Comparison of ENCODE assay signal across 28 cellular contexts in the genomic region with DNA sequence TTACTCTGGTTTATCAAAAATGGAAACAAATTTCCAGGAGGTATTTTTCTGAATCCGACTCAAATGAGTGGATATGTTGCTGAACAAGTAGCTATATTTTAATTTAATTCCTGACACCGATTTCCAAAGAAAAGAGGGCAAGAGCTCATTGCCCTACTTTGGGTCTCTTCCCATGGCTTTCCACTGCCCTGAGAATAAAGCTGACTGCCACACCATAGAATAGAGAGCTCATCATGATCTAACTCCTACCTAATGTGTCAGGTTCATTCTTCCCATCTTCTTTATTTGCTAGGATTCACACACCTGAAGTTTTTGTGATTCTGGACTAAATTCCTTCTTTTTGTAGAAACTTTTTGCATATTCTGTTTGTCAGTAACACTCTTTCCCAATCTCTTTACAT.
"Had no signal": no experiment of that assay in that cellular context is flagged by ENCODE, and none has a peak within 500 bp of the region (broad histone marks: within the 10 kb centered on the region; RNA-seq: fewer than 3 reads in every experiment).

No MANE protein-coding gene starts in this region.

- H3K9me3 ChIP-seq: stomach, suprapubic skin, testis, thoracic aorta, thyroid gland, tibial artery, tibial nerve, transverse colon, upper lobe of left lung, upper lobe of right lung, uterus, vagina had no signal

- H3K27me3 ChIP-seq: stomach, suprapubic skin, testis, thyroid gland, tibial artery, tibial nerve, transverse colon, upper lobe of left lung, upper lobe of right lung, uterus, vagina had no signal

- H3K36me3 Mint-ChIP-seq: stimulated activated effector memory CD8-positive, alpha-beta T cell treated with anti-CD3 and anti-CD28 coated beads, Interleukin-12 subunit alpha, Interleukin-12 subunit beta, amount 100 ng/mL, for 72 hours; stimulated activated memory B cell treated with anti-CD40 and anti-IgM and Interleukin-4, amounts not matched to agents 10 μg/mL and 1 μg/mL and 100 μg/mL, for 72 hours; stimulated activated naive B cell treated with anti-CD40 and anti-IgM and Interleukin-4, amounts not matched to agents 10 μg/mL and 1 μg/mL and 100 μg/mL, for 72 hours; type B pancreatic cell had no signal

- DNase-seq: stimulated activated CD4-positive, alpha-beta T cell treated with anti-CD3 and anti-CD28 coated beads, Interleukin-2, amount 100 ng/mL, for 48 hours; stimulated activated CD4-positive, alpha-beta T cell treated with anti-CD3 and anti-CD28 coated beads, Interleukin-4, amount 100 ng/mL, for 1 hour; stimulated activated CD4-positive, alpha-beta T cell treated with anti-CD3 and anti-CD28 coated beads, Interleukin-4, amount 100 ng/mL, for 24 hours; stimulated activated CD4-positive, alpha-beta T cell treated with anti-CD3 and anti-CD28 coated beads, Interleukin-4, amount 100 ng/mL, for 4 hours; stimulated activated CD8-positive, alpha-beta memory T cell treated with anti-CD3 and anti-CD28 coated beads, Interleukin-4, amount 100 ng/mL, for 48 hours; stimulated activated naive B cell treated with anti-CD40 and anti-IgM and Interleukin-4, amounts not matched to agents 10 μg/mL and 1 μg/mL and 100 μg/mL, for 72 hours; stimulated activated naive CD4-positive, alpha-beta T cell; stimulated activated naive CD4-positive, alpha-beta T cell treated with Interleukin-2 at 50 U/mL for 16 hours; stimulated activated naive CD8-positive, alpha-beta T cell treated with anti-CD3 and anti-CD28 coated beads, Interleukin-15, amount 100 ng/mL, for 72 hours; stimulated activated naive CD8-positive, alpha-beta T cell treated with anti-CD3 and anti-CD28 coated beads, Interleukin-15, Interleukin-2, amounts not matched to agents 100 U/mL and 50 U/mL, for 24 hours; stomach; substantia nigra; testis; thyroid gland; tibial artery; transverse colon; trophoblast cell; upper lobe of left lung; upper lobe of right lung; uterus had no signal

- H3K4me3 ChIP-seq: stomach, suprapubic skin, testis, thoracic aorta, thyroid gland, tibial artery, tibial nerve, transverse colon, upper lobe of left lung, upper lobe of right lung, uterus, vagina had no signal

- H3K4me1 ChIP-seq: stomach, suprapubic skin, testis, tibial artery, tibial nerve, transverse colon, upper lobe of left lung, upper lobe of right lung, uterus, vagina had no signal

- H3K27ac Mint-ChIP-seq: stimulated activated effector memory CD8-positive, alpha-beta T cell treated with anti-CD3 and anti-CD28 coated beads, Interleukin-12 subunit alpha, Interleukin-12 subunit beta, amount 100 ng/mL, for 72 hours; stimulated activated memory B cell treated with anti-CD40 and anti-IgM and Interleukin-4, amounts not matched to agents 10 μg/mL and 1 μg/mL and 100 μg/mL, for 72 hours; stimulated activated naive B cell treated with anti-CD40 and anti-IgM and Interleukin-4, amounts not matched to agents 10 μg/mL and 1 μg/mL and 100 μg/mL, for 72 hours; stimulated activated naive CD8-positive, alpha-beta T cell treated with anti-CD3 and anti-CD28 coated beads, Interleukin-15, amount 100 ng/mL, for 72 hours; stimulated activated naive CD8-positive, alpha-beta T cell treated with anti-CD3 and anti-CD28 coated beads, Interleukin-15, Interleukin-2, amounts not matched to agents 100 ng/mL and 50 ng/mL, for 24 hours; type B pancreatic cell had no signal

- H3K27ac ChIP-seq: stomach, suprapubic skin, testis, thoracic aorta, thyroid gland, tibial artery, tibial nerve, transverse colon, upper lobe of left lung, upper lobe of right lung, uterus, vagina had no signal

- H3K4me1 Mint-ChIP-seq: stimulated activated effector memory CD8-positive, alpha-beta T cell treated with anti-CD3 and anti-CD28 coated beads, Interleukin-12 subunit alpha, Interleukin-12 subunit beta, amount 100 ng/mL, for 72 hours; stimulated activated memory B cell treated with anti-CD40 and anti-IgM and Interleukin-4, amounts not matched to agents 10 μg/mL and 1 μg/mL and 100 μg/mL, for 72 hours; stimulated activated naive B cell treated with anti-CD40 and anti-IgM and Interleukin-4, amounts not matched to agents 10 μg/mL and 1 μg/mL and 100 μg/mL, for 72 hours; stimulated activated naive CD8-positive, alpha-beta T cell treated with anti-CD3 and anti-CD28 coated beads, Interleukin-15, amount 100 ng/mL, for 72 hours had no signal

- H3K36me3 ChIP-seq: stomach, suprapubic skin, thoracic aorta, thyroid gland, tibial artery, tibial nerve, transverse colon, upper lobe of left lung, upper lobe of right lung, uterus, vagina had no signal

- H3K27me3 Mint-ChIP-seq: stimulated activated memory B cell treated with anti-CD40 and anti-IgM and Interleukin-4, amounts not matched to agents 10 μg/mL and 1 μg/mL and 100 μg/mL, for 72 hours; stimulated activated naive B cell treated with anti-CD40 and anti-IgM and Interleukin-4, amounts not matched to agents 10 μg/mL and 1 μg/mL and 100 μg/mL, for 72 hours; stimulated activated naive CD8-positive, alpha-beta T cell treated with anti-CD3 and anti-CD28 coated beads, Interleukin-15, amount 100 ng/mL, for 72 hours; stimulated activated naive CD8-positive, alpha-beta T cell treated with anti-CD3 and anti-CD28 coated beads, Interleukin-15, Interleukin-2, amounts not matched to agents 100 ng/mL and 50 ng/mL, for 24 hours had no signal

- ATAC-seq: stimulated activated effector memory CD8-positive, alpha-beta T cell treated with anti-CD3 and anti-CD28 coated beads, Interleukin-12 subunit alpha, Interleukin-12 subunit beta, amount 100 ng/mL, for 72 hours; stimulated activated memory B cell treated with anti-CD40 and anti-IgM and Interleukin-4, amounts not matched to agents 10 μg/mL and 1 μg/mL and 100 μg/mL, for 72 hours; stimulated activated naive B cell treated with anti-CD40 and anti-IgM and Interleukin-4, amounts not matched to agents 10 μg/mL and 1 μg/mL and 100 μg/mL, for 72 hours; stimulated activated naive CD8-positive, alpha-beta T cell treated with anti-CD3 and anti-CD28 coated beads, Interleukin-15, amount 100 ng/mL, for 72 hours; stimulated activated naive CD8-positive, alpha-beta T cell treated with anti-CD3 and anti-CD28 coated beads, Interleukin-15, Interleukin-2, amounts not matched to agents 100 U/mL and 50 U/mL, for 24 hours; upper lobe of right lung had no signal

- H3K9me3 Mint-ChIP-seq: stimulated activated memory B cell treated with anti-CD40 and anti-IgM and Interleukin-4, amounts not matched to agents 10 μg/mL and 1 μg/mL and 100 μg/mL, for 72 hours; stimulated activated naive B cell treated with anti-CD40 and anti-IgM and Interleukin-4, amounts not matched to agents 10 μg/mL and 1 μg/mL and 100 μg/mL, for 72 hours; stimulated activated naive CD8-positive, alpha-beta T cell treated with anti-CD3 and anti-CD28 coated beads, Interleukin-15, amount 100 ng/mL, for 72 hours had no signal

- H3K4me3 Mint-ChIP-seq: stimulated activated effector memory CD8-positive, alpha-beta T cell treated with anti-CD3 and anti-CD28 coated beads, Interleukin-12 subunit alpha, Interleukin-12 subunit beta, amount 100 ng/mL, for 72 hours; stimulated activated memory B cell treated with anti-CD40 and anti-IgM and Interleukin-4, amounts not matched to agents 10 μg/mL and 1 μg/mL and 100 μg/mL, for 72 hours; stimulated activated naive B cell treated with anti-CD40 and anti-IgM and Interleukin-4, amounts not matched to agents 10 μg/mL and 1 μg/mL and 100 μg/mL, for 72 hours; stimulated activated naive CD8-positive, alpha-beta T cell treated with anti-CD3 and anti-CD28 coated beads, Interleukin-15, amount 100 ng/mL, for 72 hours; stimulated activated naive CD8-positive, alpha-beta T cell treated with anti-CD3 and anti-CD28 coated beads, Interleukin-15, Interleukin-2, amounts not matched to agents 100 ng/mL and 50 ng/mL, for 24 hours; type B pancreatic cell had no signal
